8 cellular contexts compared by ENCODE assay signal in the genomic region with DNA sequence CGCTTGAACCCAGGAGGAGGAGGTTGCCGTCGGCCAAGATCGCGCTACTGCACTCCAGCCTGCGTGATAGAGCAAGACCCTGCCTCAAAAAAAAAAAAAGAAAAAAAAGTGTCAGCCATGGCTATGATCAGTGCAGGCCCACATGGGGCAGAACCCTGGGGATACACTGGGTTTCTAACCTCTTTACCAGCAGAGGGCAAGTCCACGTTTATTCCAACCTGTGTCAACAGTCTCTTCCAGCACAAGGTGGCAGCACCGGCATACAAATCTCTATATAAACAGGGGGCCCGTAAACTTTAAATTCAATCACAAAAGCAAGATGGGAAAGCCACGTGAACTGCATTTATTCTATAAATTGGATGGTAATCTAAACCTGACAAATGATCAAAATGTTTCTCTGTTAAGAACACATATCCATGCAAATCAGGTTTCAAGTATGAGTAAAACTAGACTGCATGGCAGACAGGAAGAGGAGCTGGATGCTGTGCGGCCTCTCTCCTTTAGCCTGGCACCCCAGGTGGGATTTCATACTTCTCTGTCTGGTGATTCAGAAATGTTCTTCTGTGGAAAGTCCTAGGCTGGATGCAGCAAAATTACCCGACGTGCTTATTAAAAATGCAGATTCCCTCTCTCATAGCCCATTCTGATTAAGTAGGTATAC. TPM values are rescaled to one million over a fixed set of nuclear protein-coding genes. Genes with fewer than 3 reads are reported as not detected.
DNase-seq lines count a peak whose midpoint lies in the region; ATAC-seq and TF ChIP-seq lines count a peak whose summit lies in the region.

No MANE protein-coding gene starts in this region.

- TF ChIP-seq POLR2A in adrenal gland (IDR thresholded peaks at IDR 0.05), result no peak

- intact Hi-C loops in adrenal gland (cut with DNase I) (loop anchor here (5.0 to 10.0 kb wide), 4 partner anchors 167 to 497 kb away; a partner anchor contains a TSS), left cardiac atrium (cut with DNase I) (loop anchor here (1.0 to 10.0 kb wide), 5 partner anchors 75 to 497 kb away; a partner anchor contains a TSS)

- TF ChIP-seq CTCF in HFF-Myc (IDR thresholded peaks at IDR 0.05; ENCODE audit: low read depth, low read length, missing control alignments) (peak; percentile 81), adrenal gland (IDR thresholded peaks at IDR 0.05) (peak; percentile 78 to 99 (median 92))

- H3K36me3 ChIP-seq in adrenal gland (replicated peaks in 1 of 2), result no peaks in the 10 kb centered on the region

- no peaks in the 10 kb centered on the region for H3K27me3 ChIP-seq in adrenal gland

- no peak overlapping the region for H3K27ac ChIP-seq in adrenal gland

- WGBS in adrenal gland, 4 donors, result 37 to 47% (median 44%) methylated on average over 13 of the region's 13 CpGs

- ATAC-seq in left cardiac atrium (peak; percentile 61 to 69), GM21367 (IDR thresholded peaks at IDR 0.05; ENCODE audit: unreplicated experiment) (no peak)

- H3K4me1 ChIP-seq in adrenal gland (replicated peaks in 1 of 2), result peaks cover 4 to 16% of the 10 kb centered on the region in 2 donors

- DNase-seq in GDM1 (lab: John Stamatoyannopoulos, UW), result peak; percentile 14
- no peak for DNase-seq in HFF-Myc (ENCODE audit: extremely low read depth, low read depth)
- DNase-seq in NCI-H146 (lab: John Stamatoyannopoulos, UW), result peak; percentile 68
- peak; percentile 51 for DNase-seq in T follicular helper cell (ENCODE audit: low read depth)
- DNase-seq in adrenal gland, result peak; percentile 59 to 86 (median 74)
- DNase-seq in left cardiac atrium, result peak; percentile 81
- DNase-seq in renal cortical epithelial cell (ENCODE audit: low read depth), result peak; percentile 76

- H3K4me3 ChIP-seq in HFF-Myc (replicated peaks; ENCODE audit: low read depth, low read length) (no peak overlapping the region), adrenal gland (no peak overlapping the region)

- H3K9me3 ChIP-seq in adrenal gland (replicated peaks in 1 of 3), result no peaks in the 10 kb centered on the region

RNA-seq across cellular contexts. Expression of a gene that starts 60.0 kb away (rescaled TPM):
- total RNA-seq in adrenal gland (1 to 10 TPM in 2 of 8 donors, under 1 TPM in 4, not detected in 2; 0.41 to 2.1 (median 0.94) TPM), left cardiac atrium (1 to 10 TPM; 1.1 to 1.7 TPM), renal cortical epithelial cell (2.0 and 2.1 TPM in 2 replicates)
- polyA plus RNA-seq in adrenal gland, result under 1 TPM; 0.20 to 0.40 (median 0.24) TPM
